Comparison of ENCODE assay signal across 8 cellular contexts in genomic region chr10:61397175-61397986, GRCh38. TPM values are rescaled to one million over a fixed set of nuclear protein-coding genes. Genes with fewer than 3 reads are reported as not detected.
A peak's percentile ranks its signal among the peaks of the same experiment; 100 is the strongest.
DNase-seq lines count a peak whose midpoint lies in the region; ATAC-seq, FAIRE-seq and TF ChIP-seq lines count a peak whose summit lies in the region.

No MANE protein-coding gene starts in this region.

- H3K27me3 Mint-ChIP-seq in activated naive CD8-positive, alpha-beta T cell treated with anti-CD3 and anti-CD28 coated beads, Interleukin-2, amount 10 ng/mL, durations not matched to agents 7 days and 5 days: peaks cover 5% of the 10 kb centered on the region
- no peaks in the 10 kb centered on the region for H3K27me3 Mint-ChIP-seq in type B pancreatic cell

- H3K27ac Mint-ChIP-seq in activated naive CD8-positive, alpha-beta T cell treated with anti-CD3 and anti-CD28 coated beads, Interleukin-2, amount 10 ng/mL, durations not matched to agents 7 days and 5 days: peak overlapping the region; percentile 57
- H3K27ac Mint-ChIP-seq in type B pancreatic cell: no peak overlapping the region

- TF ChIP-seq CTCF in uterus (IDR thresholded peaks at IDR 0.05): no peak
- TF ChIP-seq CTCF in type B pancreatic cell (conservative IDR thresholded peaks at IDR 0.05): no peak

- peaks cover 2% of the 10 kb centered on the region for H3K9me3 Mint-ChIP-seq in activated naive CD8-positive, alpha-beta T cell treated with anti-CD3 and anti-CD28 coated beads, Interleukin-2, amount 10 ng/mL, durations not matched to agents 7 days and 5 days
- H3K9me3 Mint-ChIP-seq in type B pancreatic cell: no peaks in the 10 kb centered on the region

- H3K36me3 Mint-ChIP-seq in activated naive CD8-positive, alpha-beta T cell treated with anti-CD3 and anti-CD28 coated beads, Interleukin-2, amount 10 ng/mL, durations not matched to agents 7 days and 5 days: peaks cover 3% of the 10 kb centered on the region
- no peaks in the 10 kb centered on the region for H3K36me3 Mint-ChIP-seq in type B pancreatic cell

- peak; percentile 71 for FAIRE-seq in GM19239 (lab: Jason Lieb, UNC)

- intact Hi-C loops in uterus (cut with DNase I; ENCODE audit: low total_unique reads): no loop called here

- H3K4me1 ChIP-seq in uterus: no peaks in the 10 kb centered on the region

- ATAC-seq in HG03575 (IDR thresholded peaks at IDR 0.05; ENCODE audit: extremely low read depth, insufficient number of reproducible peaks, low FRiP score, unreplicated experiment) (peak; percentile 63), left lobe of liver (peak; percentile 72), HG03280 (IDR thresholded peaks at IDR 0.05; ENCODE audit: unreplicated experiment) (no peak)
- ATAC-seq in activated naive CD8-positive, alpha-beta T cell treated with anti-CD3 and anti-CD28 coated beads, Interleukin-2, amount 10 ng/mL, durations not matched to agents 7 days and 5 days (ENCODE audit: low read depth): peak; percentile 56

- H3K9me3 ChIP-seq in uterus: no peaks in the 10 kb centered on the region

- H3K4me1 Mint-ChIP-seq in activated naive CD8-positive, alpha-beta T cell treated with anti-CD3 and anti-CD28 coated beads, Interleukin-2, amount 10 ng/mL, durations not matched to agents 7 days and 5 days: peaks cover 4% of the 10 kb centered on the region
- peaks cover 14% of the 10 kb centered on the region for H3K4me1 Mint-ChIP-seq in type B pancreatic cell (ENCODE audit: unreplicated experiment)

- peak overlapping the region; percentile 33 to 43 for H3K4me3 ChIP-seq in uterus

- peak overlapping the region; percentile 83 to 92 for H3K27ac ChIP-seq in uterus

- DNase-seq in GM19239 (ENCODE audit: insufficient read length, low spot score): no peak
- DNase-seq in activated naive CD8-positive, alpha-beta T cell treated with anti-CD3 and anti-CD28 coated beads, Interleukin-2, amount 10 ng/mL, durations not matched to agents 7 days and 5 days: no peak
- no peak for DNase-seq in left lobe of liver (ENCODE audit: low spot score)
- no peak for DNase-seq in uterus
- no peak for DNase-seq in NCI-H2196 (lab: John Stamatoyannopoulos, UW; ENCODE audit: unreplicated experiment)
- no peak for DNase-seq in type B pancreatic cell (ENCODE audit: extremely low spot score, unreplicated experiment)

- TF ChIP-seq POLR2A in uterus (IDR thresholded peaks at IDR 0.05): no peak

- POLR2A ChIA-PET in activated naive CD8-positive, alpha-beta T cell treated with anti-CD3 and anti-CD28 coated beads, Interleukin-2, amount 10 ng/mL, durations not matched to agents 7 days and 5 days (lab: Charles Lee): no interaction called here

- peak overlapping the region; percentile 77 for H3K4me3 Mint-ChIP-seq in activated naive CD8-positive, alpha-beta T cell treated with anti-CD3 and anti-CD28 coated beads, Interleukin-2, amount 10 ng/mL, durations not matched to agents 7 days and 5 days
- H3K4me3 Mint-ChIP-seq in type B pancreatic cell: no peak overlapping the region

- H3K27me3 ChIP-seq in uterus: no peaks in the 10 kb centered on the region

- H3K36me3 ChIP-seq in uterus: no peaks in the 10 kb centered on the region

RNA-seq across cellular contexts. Expression of gene TMEM26, which starts 55.8 kb away (rescaled TPM):
- total RNA-seq in activated naive CD8-positive, alpha-beta T cell treated with anti-CD3 and anti-CD28 coated beads, Interleukin-2, amount 10 ng/mL, durations not matched to agents 7 days and 5 days: not detected
- 0.35 TPM for total RNA-seq in left lobe of liver
- total RNA-seq in uterus: 10 to 100 TPM in 1 of 4 donors, 1 to 10 TPM in 1, under 1 TPM in 2; 0.29 to 35.7 (median 1.8) TPM
- 0.79 and 3.4 TPM in 2 replicates for total RNA-seq in type B pancreatic cell (ENCODE audit: low replicate concordance)
